8 cellular contexts compared by ENCODE assay signal in genomic region chr2:234550511-234551107, GRCh38. TPM values are rescaled to one million over a fixed set of nuclear protein-coding genes. Genes with fewer than 3 reads are reported as not detected.
DNase-seq lines count a peak whose midpoint lies in the region; ATAC-seq and TF ChIP-seq lines count a peak whose summit lies in the region.

No MANE protein-coding gene starts in this region.

- intact Hi-C loops in posterior cingulate gyrus (cut with DNase I) = loop anchor here (1.0 kb wide), 2 partner anchors 557 to 567 kb away; no protein-coding TSS in a partner anchor

- peak; percentile 92 for TF ChIP-seq CTCF in AG04449 (IDR thresholded peaks at IDR 0.05; ENCODE audit: insufficient read depth, low read length, missing control alignments)

- no peak overlapping the region for H3K4me3 ChIP-seq in AG04449 (ENCODE audit: low read depth, low read length)

- ATAC-seq in GM18909 (IDR thresholded peaks at IDR 0.05; ENCODE audit: poor library complexity, unreplicated experiment) = peak; percentile 41
- ATAC-seq in HG03196 (IDR thresholded peaks at IDR 0.05; ENCODE audit: unreplicated experiment) = no peak

- CTCF ChIA-PET in AG04449 (lab: Yijun Ruan, JAX) = interaction anchor here (0.6 to 7.3 kb wide), 23 partner anchors 9 to 570 kb away, joined by 3 to 154 read pairs (median 3); no protein-coding TSS in a partner anchor

- DNase-seq in AG04449 (ENCODE audit: low read depth, low spot score) = no peak
- peak; percentile 63 for DNase-seq in NAMALWA (ENCODE audit: low spot score)
- DNase-seq in SK-N-DZ (ENCODE audit: low spot score) = peak; percentile 64
- DNase-seq in activated naive CD4-positive, alpha-beta T cell treated with Interleukin-2 at 50 U/mL for 16 hours = peak; percentile 49
- peak; percentile 48 for DNase-seq in glomerular endothelial cell (ENCODE audit: extremely low read depth, low read depth, low spot score)
- DNase-seq in posterior cingulate gyrus = peak in 9 of 10 donors; percentile 21 to 94 (median 68)

- POLR2A ChIA-PET in AG04449 (lab: Yijun Ruan, JAX) = no interaction called here

RNA-seq across cellular contexts. Expression of gene ARL4C, which starts 53.7 kb away (rescaled TPM):
- 4.3 and 4.4 TPM in 2 replicates for polyA plus RNA-seq in SK-N-DZ (2014; cell fraction: cytosol; rRNA removed)
- polyA plus RNA-seq in SK-N-DZ (2014; cell fraction: nucleus; rRNA removed) = 3.7 and 3.9 TPM in 2 replicates
- 30.0 and 56.7 TPM in 2 replicates for total RNA-seq in glomerular endothelial cell
